20 cellular contexts compared by ENCODE assay signal in the genomic region with DNA sequence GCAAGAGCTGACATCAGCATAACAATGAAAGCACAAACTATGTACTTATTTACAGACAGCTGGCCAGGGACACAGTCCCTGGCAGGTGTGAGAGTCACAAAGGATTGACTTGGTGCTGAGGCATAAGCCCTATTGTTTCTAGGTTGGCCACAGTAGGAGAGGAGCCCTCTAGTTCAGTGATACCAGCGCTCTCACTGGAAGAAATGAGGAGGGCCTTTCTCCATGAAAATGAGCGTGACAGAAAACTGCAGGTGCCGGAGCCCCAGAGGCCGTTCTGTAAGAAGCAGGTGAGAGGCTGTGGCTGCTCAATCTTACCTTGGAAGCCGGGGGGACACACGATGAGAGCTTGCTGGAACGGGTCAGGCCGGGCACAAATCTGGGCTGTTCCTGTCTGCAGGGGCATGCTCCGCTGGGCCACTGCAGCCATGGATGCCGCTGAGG.
DNase-seq lines count a peak whose midpoint lies in the region; ATAC-seq, FAIRE-seq and TF ChIP-seq lines count a peak whose summit lies in the region.
"Had no signal": no experiment of that assay in that cellular context is flagged by ENCODE, and none has a peak within 500 bp of the region (broad histone marks: within the 10 kb centered on the region; RNA-seq: fewer than 3 reads in every experiment).

No MANE protein-coding gene starts in this region.

- H4K8ac ChIP-seq in H1 (ENCODE audit: extremely low read depth, insufficient read depth, low read length): peak overlapping the region; percentile 54

- peak; percentile 77 for FAIRE-seq in H1 (lab: Jason Lieb, UNC)
- FAIRE-seq: keratinocyte had no signal

- no peaks in the 10 kb centered on the region for H3K79me1 ChIP-seq in H1 (ENCODE audit: low read depth, low read length)

- TF ChIP-seq EP300 in H1 (IDR thresholded peaks at IDR 0.05; ENCODE audit: borderline replicate concordance in 1 of 2, low read depth in 2 of 2, low read length in 2 of 2): no peak

- H2BK12ac ChIP-seq in H1 (ENCODE audit: low read depth, low read length): no peak overlapping the region

- peak in 1 of 2 experiments; percentile 15; a peak in 2 of 4 replicates for TF ChIP-seq RAD21 in H1 (IDR thresholded peaks at IDR 0.05 in 1 of 2, conservative IDR thresholded peaks at IDR 0.05 in 1 of 2; ENCODE audit: low read depth in 2 of 2, low read length in 2 of 2)

- H3K27me3 Mint-ChIP-seq in activated T-cell treated with anti-CD3 and anti-CD28 coated beads, Interleukin-2, amount 50 U/mL, for 72 hours (ENCODE audit: low read depth): no peaks in the 10 kb centered on the region
- H3K27me3 Mint-ChIP-seq in activated T-cell treated with anti-CD3 and anti-CD28 coated beads, Interleukin-2, amount 50 U/mL, for 4 hours (ENCODE audit: low read depth): no peaks in the 10 kb centered on the region
- H3K27me3 Mint-ChIP-seq in MCF 10A (ENCODE audit: insufficient read depth, unreplicated experiment): no peaks in the 10 kb centered on the region
- H3K27me3 Mint-ChIP-seq: activated CD4-positive, alpha-beta memory T cell treated with anti-CD3 and anti-CD28 coated beads for 36 hours; central memory CD8-positive, alpha-beta T cell; effector memory CD8-positive, alpha-beta T cell; naive thymus-derived CD8-positive, alpha-beta T cell had no signal

- intact Hi-C loops in MCF 10A (cut with micrococcal nuclease): no loop called here

- peak overlapping the region; percentile 49 for H3K27ac Mint-ChIP-seq in activated T-cell treated with anti-CD3 and anti-CD28 coated beads, Interleukin-2, amount 50 U/mL, for 72 hours
- H3K27ac Mint-ChIP-seq in MCF 10A (ENCODE audit: low read depth, unreplicated experiment): no peak overlapping the region
- H3K27ac Mint-ChIP-seq: activated CD4-positive, alpha-beta memory T cell treated with anti-CD3 and anti-CD28 coated beads for 36 hours; activated T-helper 1 cell treated with anti-CD3 and anti-CD28 coated beads, Interleukin-12 subunit alpha, Interleukin-12 subunit beta, Interleukin-2, Interleukin-4 antibody, amounts not matched to agents 30 ng/mL and 10 ng/mL and 1 ng/mL, durations not matched to agents 14 hours and 24 hours and 36 hours; effector memory CD8-positive, alpha-beta T cell had no signal

- H3K9me3 Mint-ChIP-seq in activated T-cell treated with anti-CD3 and anti-CD28 coated beads, Interleukin-2, amount 50 U/mL, for 72 hours: no peaks in the 10 kb centered on the region
- H3K9me3 Mint-ChIP-seq in activated T-cell treated with anti-CD3 and anti-CD28 coated beads, Interleukin-2, amount 50 U/mL, for 4 hours: no peaks in the 10 kb centered on the region
- H3K9me3 Mint-ChIP-seq in MCF 10A (ENCODE audit: unreplicated experiment): no peaks in the 10 kb centered on the region
- H3K9me3 Mint-ChIP-seq: activated CD4-positive, alpha-beta memory T cell treated with anti-CD3 and anti-CD28 coated beads for 36 hours; activated T-helper 1 cell treated with anti-CD3 and anti-CD28 coated beads, Interleukin-12 subunit alpha, Interleukin-12 subunit beta, Interleukin-2, Interleukin-4 antibody, amounts not matched to agents 30 ng/mL and 10 ng/mL and 1 ng/mL, durations not matched to agents 14 hours and 24 hours and 36 hours; central memory CD8-positive, alpha-beta T cell; effector memory CD8-positive, alpha-beta T cell; naive thymus-derived CD8-positive, alpha-beta T cell had no signal

- no peak overlapping the region for H3K9ac ChIP-seq in H1 (replicated peaks in 1 of 4; ENCODE audit: extremely low read depth in 1 of 4, low read depth in 3 of 4, low read length in 3 of 4)

- no peak overlapping the region for H3K4me3 Mint-ChIP-seq in activated T-cell treated with anti-CD3 and anti-CD28 coated beads, Interleukin-2, amount 50 U/mL, for 72 hours
- H3K4me3 Mint-ChIP-seq in activated T-cell treated with anti-CD3 and anti-CD28 coated beads, Interleukin-2, amount 50 U/mL, for 4 hours: no peak overlapping the region
- no peak overlapping the region for H3K4me3 Mint-ChIP-seq in MCF 10A (ENCODE audit: unreplicated experiment)
- H3K4me3 Mint-ChIP-seq: activated CD4-positive, alpha-beta memory T cell treated with anti-CD3 and anti-CD28 coated beads for 36 hours; activated T-helper 1 cell treated with anti-CD3 and anti-CD28 coated beads, Interleukin-12 subunit alpha, Interleukin-12 subunit beta, Interleukin-2, Interleukin-4 antibody, amounts not matched to agents 30 ng/mL and 10 ng/mL and 1 ng/mL, durations not matched to agents 14 hours and 24 hours and 36 hours; central memory CD8-positive, alpha-beta T cell; effector memory CD8-positive, alpha-beta T cell had no signal

- no peak overlapping the region for H2AFZ ChIP-seq in H1 (ENCODE audit: low read length)

- BruUV-seq in MCF 10A (replicated peaks; lab: Mats Ljungman, UMichigan): no TSS peak

- no peak for DNase-seq in activated T-cell treated with anti-CD3 and anti-CD28 coated beads, Interleukin-2, amount 50 U/mL, for 72 hours
- no peak for DNase-seq in activated T-cell treated with anti-CD3 and anti-CD28 coated beads, Interleukin-2, amount 50 U/mL, for 4 hours
- peak; percentile 12 for DNase-seq in NCI-H2196 (lab: John Stamatoyannopoulos, UW; ENCODE audit: unreplicated experiment)
- DNase-seq in H1 (ENCODE audit: low read depth in 1 of 2, low spot score in 2 of 2): peak; percentile 9 to 54
- no peak for DNase-seq in MCF 10A (ENCODE audit: unreplicated experiment)
- no peak for DNase-seq in NOMO-1 treated with dmso at 0.1 percent for 144 hours (lab: John Stamatoyannopoulos, UW; ENCODE audit: unreplicated experiment)
- no peak for DNase-seq in HPDE6-E6E7 (ENCODE audit: extremely low spot score)
- no peak for DNase-seq in AG20443 (ENCODE audit: low spot score)
- DNase-seq: activated CD4-positive, alpha-beta memory T cell treated with anti-CD3 and anti-CD28 coated beads for 36 hours; effector memory CD8-positive, alpha-beta T cell; mesenchymal stem cell; naive thymus-derived CD8-positive, alpha-beta T cell; NCI-H1930; psoas muscle; SW 1271; trophoblast cell had no signal

- no peaks in the 10 kb centered on the region for H3K27me3 ChIP-seq in H1 (replicated peaks in 1 of 4; ENCODE audit: control insufficient read depth in 3 of 4, extremely low read depth in 1 of 4, insufficient read depth in 3 of 4, low read length in 3 of 4)

- CTCF ChIA-PET in H1 (lab: Charles Lee; ENCODE audit: partially characterized antibody) (interaction anchor here (1.0 to 4.5 kb wide), 11 partner anchors 9 to 392 kb away, joined by 3 to 27 read pairs (median 5); no protein-coding TSS in a partner anchor), MCF 10A (lab: Yijun Ruan, JAX) (interaction anchor here (0.8 to 2.2 kb wide), 4 partner anchors 11 to 390 kb away, joined by 3 to 11 read pairs (median 3); no protein-coding TSS in a partner anchor)

- H3K36me3 ChIP-seq in H1 (ENCODE audit: control insufficient read depth in 2 of 4, insufficient read depth in 4 of 4, low read length in 3 of 4): no peaks in the 10 kb centered on the region; a peak in 3 of 8 replicates

- H3K18ac ChIP-seq in H1 (ENCODE audit: extremely low read depth, low read length): 0 out of 2 replicates have a peak overlapping the region, but pooled peaks have one; percentile 54

- H3K56ac ChIP-seq in H1 (replicated peaks; ENCODE audit: insufficient read length, low read depth, low read length): no peak overlapping the region

- H2BK15ac ChIP-seq in H1 (ENCODE audit: low read length): no peak overlapping the region

- TF ChIP-seq CTCF in H1 (IDR thresholded peaks at IDR 0.05; ENCODE audit: control extremely low read depth in 1 of 3, insufficient read depth in 1 of 3, low read depth in 1 of 3, low read length in 3 of 3): peak in 1 of 3 experiments; percentile 12; a peak in 1 of 4 replicates
- no peak for TF ChIP-seq CTCF in MCF 10A (IDR thresholded peaks at IDR 0.05; ENCODE audit: unreplicated experiment)

- no peak overlapping the region for H3K27ac ChIP-seq in H1 (ENCODE audit: low read depth, low read length)
- H3K27ac ChIP-seq: psoas muscle, RWPE1 had no signal

- TF ChIP-seq POLR2A in H1 (IDR thresholded peaks at IDR 0.05; ENCODE audit: control extremely low read depth in 1 of 2, low read depth in 2 of 2, low read length in 2 of 2): no peak

- WGBS in H1 (ENCODE audit: extremely low coverage in 1 of 2, insufficient coverage in 1 of 2, insufficient read length in 1 of 2, insufficient replicate concordance in 2 of 2, low coverage in 1 of 2, low lambda C conversion rate in 2 of 2, missing lambda C conversion rate in 1 of 2), 2 experiments: 61% methylated on average over 10 of the region's 10 CpGs; no CpG with 5 or more reads in 1 of the 2 experiments

- no peak overlapping the region for H4K5ac ChIP-seq in H1 (ENCODE audit: insufficient read length, low read depth, low read length)

- no peak overlapping the region for H3K14ac ChIP-seq in H1 (ENCODE audit: insufficient read length)

- no peaks in the 10 kb centered on the region for H3K9me3 ChIP-seq in H1 (ENCODE audit: insufficient read depth in 2 of 2, low read depth in 1 of 2, low read length in 1 of 2)
- H3K9me3 ChIP-seq: psoas muscle had no signal

- no peak overlapping the region for H2AK5ac ChIP-seq in H1 (ENCODE audit: low read depth, low read length)

- no peak overlapping the region for H3K23ac ChIP-seq in H1 (ENCODE audit: insufficient read length)

- peaks cover 0 to 2% of the 10 kb centered on the region in 2 experiments for H4K20me1 ChIP-seq in H1 (replicated peaks in 1 of 2; ENCODE audit: control insufficient read depth in 1 of 2, insufficient read depth in 2 of 2, low read length in 2 of 2)

- H3K4me3 ChIP-seq in H1 (ENCODE audit: extremely low read depth in 1 of 4, insufficient read depth in 2 of 4, low read depth in 3 of 4, low read length in 4 of 4): no peak overlapping the region; a peak in 1 of 8 replicates
- H3K4me3 ChIP-seq: psoas muscle had no signal

- no peaks in the 10 kb centered on the region for H3K4me1 Mint-ChIP-seq in activated T-cell treated with anti-CD3 and anti-CD28 coated beads, Interleukin-2, amount 50 U/mL, for 72 hours (ENCODE audit: low read depth)
- H3K4me1 Mint-ChIP-seq in activated T-cell treated with anti-CD3 and anti-CD28 coated beads, Interleukin-2, amount 50 U/mL, for 4 hours (ENCODE audit: low read depth): no peaks in the 10 kb centered on the region
- peaks cover 3% of the 10 kb centered on the region for H3K4me1 Mint-ChIP-seq in MCF 10A (ENCODE audit: insufficient read depth, unreplicated experiment)
- H3K4me1 Mint-ChIP-seq: central memory CD8-positive, alpha-beta T cell had no signal

- no peaks in the 10 kb centered on the region for H3K23me2 ChIP-seq in H1 (ENCODE audit: low read depth, low read length)

- no peak overlapping the region for H3K4ac ChIP-seq in H1 (replicated peaks; ENCODE audit: insufficient read length, low read depth, low read length)

- H3K79me2 ChIP-seq in H1 (ENCODE audit: control insufficient read depth in 1 of 2, insufficient read depth in 2 of 2, low read length in 2 of 2): no peaks in the 10 kb centered on the region

- no peak overlapping the region for H2BK120ac ChIP-seq in H1 (replicated peaks; ENCODE audit: low read depth, low read length)

- H3K4me2 ChIP-seq in H1 (ENCODE audit: insufficient read depth in 1 of 2, low read depth in 2 of 2, low read length in 2 of 2): peak overlapping the region; percentile 10 to 30; a peak in 2 of 4 replicates

- ATAC-seq in activated T-cell treated with anti-CD3 and anti-CD28 coated beads, Interleukin-2, amount 50 U/mL, for 72 hours (replicated peaks in 1 of 2): no peak
- no peak for ATAC-seq in activated T-cell treated with anti-CD3 and anti-CD28 coated beads, Interleukin-2, amount 50 U/mL, for 4 hours
- ATAC-seq: effector memory CD8-positive, alpha-beta T cell; naive thymus-derived CD8-positive, alpha-beta T cell had no signal

- no peak overlapping the region for H2BK20ac ChIP-seq in H1 (ENCODE audit: low read length)

- H3K36me3 Mint-ChIP-seq in activated T-cell treated with anti-CD3 and anti-CD28 coated beads, Interleukin-2, amount 50 U/mL, for 72 hours (ENCODE audit: insufficient read depth in 2 of 2): peaks cover 0 to 1% of the 10 kb centered on the region in 2 donors
- peaks cover 34% of the 10 kb centered on the region for H3K36me3 Mint-ChIP-seq in activated T-cell treated with anti-CD3 and anti-CD28 coated beads, Interleukin-2, amount 50 U/mL, for 4 hours (ENCODE audit: insufficient read depth)
- H3K36me3 Mint-ChIP-seq in MCF 10A (ENCODE audit: insufficient read depth, unreplicated experiment): peaks cover 80% of the 10 kb centered on the region

- POLR2A ChIA-PET in H1 (lab: Charles Lee; ENCODE audit: partially characterized antibody) (interaction anchor here (0.8 to 1.2 kb wide), 2 partner anchors 10 to 12 kb away, joined by 3 to 6 read pairs; no protein-coding TSS in a partner anchor), MCF 10A (lab: Yijun Ruan, JAX) (interaction anchor here (1.2 kb wide), 1 partner anchor 302 kb away, joined by 3 read pairs; no protein-coding TSS in a partner anchor)

- no peak overlapping the region for H2BK5ac ChIP-seq in H1 (ENCODE audit: low read depth, low read length)

- no peak overlapping the region for H4K91ac ChIP-seq in H1 (replicated peaks; ENCODE audit: insufficient read length, low read length)

- peaks cover 3 to 15% (median 7%) of the 10 kb centered on the region in 4 experiments; a peak in 6 of 7 replicates for H3K4me1 ChIP-seq in H1 (replicated peaks in 1 of 4; ENCODE audit: control insufficient read depth in 3 of 4, insufficient read depth in 4 of 4, low read length in 3 of 4)
- H3K4me1 ChIP-seq: psoas muscle had no signal

Comparison
In these comparisons a context has a peak if more than half of its experiments do, and no peak if none do; other contexts are left out.
1. DNase-seq: peak in NCI-H2196 (single experiment) and H1 (2 of 2); none in activated T-cell treated with anti-CD3 and anti-CD28 coated beads, Interleukin-2, amount 50 U/mL, for 72 hours (0 of 2), activated T-cell treated with anti-CD3 and anti-CD28 coated beads, Interleukin-2, amount 50 U/mL, for 4 hours (single experiment), MCF 10A (single experiment), NOMO-1 treated with dmso at 0.1 percent for 144 hours (single experiment), HPDE6-E6E7 (single experiment) and AG20443 (single experiment).